ENCODE assay signal across 8 cellular contexts in the genomic region with DNA sequence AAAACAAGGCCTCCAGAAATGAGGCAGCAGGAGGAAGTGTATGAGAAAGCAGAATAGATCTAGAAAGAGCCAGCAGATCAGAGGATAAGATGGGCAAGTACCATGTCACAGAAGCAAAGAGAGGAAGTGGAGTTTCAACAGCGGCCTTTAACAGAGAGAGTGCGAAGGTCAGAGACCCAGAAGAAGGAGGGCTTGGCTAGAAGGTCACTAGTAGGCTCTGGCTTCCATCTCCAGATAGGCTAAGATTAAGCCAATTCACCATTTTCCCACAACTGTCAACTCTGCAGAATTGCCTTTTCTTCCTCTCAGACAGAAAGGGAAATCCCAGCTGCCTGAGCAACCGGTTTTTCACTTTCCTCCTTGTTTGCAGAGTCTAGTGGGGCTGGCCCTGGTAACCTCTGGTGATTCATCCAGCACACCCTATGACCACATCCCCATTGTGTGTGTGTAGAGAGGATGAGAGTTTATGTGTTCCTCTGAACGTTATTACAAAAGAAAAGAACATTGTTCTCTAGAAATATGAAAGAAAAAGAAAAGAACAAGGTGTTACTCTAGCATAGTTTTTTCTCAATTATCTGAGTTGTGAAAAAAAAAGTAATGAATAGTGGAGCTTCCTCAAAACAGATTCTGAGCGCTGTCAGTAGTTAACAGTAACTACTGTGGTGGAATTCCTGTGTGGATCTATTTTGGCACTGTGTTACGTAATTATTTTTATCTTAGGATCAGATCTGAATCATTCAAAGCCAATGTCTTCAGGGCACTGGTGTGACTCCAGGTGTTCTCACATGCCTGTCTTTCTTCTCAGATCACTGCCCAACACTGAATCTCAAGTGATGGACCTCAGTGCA.
DNase-seq lines count a peak whose midpoint lies in the region; ATAC-seq, FAIRE-seq and TF ChIP-seq lines count a peak whose summit lies in the region.

No MANE protein-coding gene starts in this region.

- H3K9me3 ChIP-seq in GM12878 (replicated peaks; ENCODE audit: control insufficient read depth, insufficient read depth, low read length), result no peaks in the 10 kb centered on the region

- peak overlapping the region; percentile 74 for H3K4me2 ChIP-seq in GM12878 (ENCODE audit: control insufficient read depth, insufficient read depth)

- H3K36me3 ChIP-seq in GM12878 (ENCODE audit: control insufficient read depth in 2 of 2, insufficient read depth in 2 of 2, low read length in 1 of 2), result no peaks in the 10 kb centered on the region

- 3% methylated on average over 6 of the region's 6 CpGs for WGBS in GM12878 (ENCODE audit: insufficient coverage, insufficient replicate concordance, low lambda C conversion rate, missing lambda C conversion rate)

- no peak for TF ChIP-seq POLR2A in GM12878 (IDR thresholded peaks at IDR 0.05; ENCODE audit: low read depth, low read length)

- H3K9ac ChIP-seq in GM12878 (ENCODE audit: control insufficient read depth, insufficient read depth, low read length), result peak overlapping the region; percentile 26

- H3K4me3 ChIP-seq in GM12878, result no peak overlapping the region

- peak overlapping the region; percentile 77 for H3K27ac ChIP-seq in GM12878 (ENCODE audit: control insufficient read depth, insufficient read depth)

- ATAC-seq in GM19328 (IDR thresholded peaks at IDR 0.05; ENCODE audit: unreplicated experiment) (peak; percentile 99), HG03439 (IDR thresholded peaks at IDR 0.05; ENCODE audit: unreplicated experiment) (peak; percentile 99), GM12878 (peak; percentile 99), left lobe of liver (peak; percentile 80)

- RAD21 ChIA-PET in GM12878 (lab: Charles Lee; ENCODE audit: unreplicated experiment), result interaction anchor here (0.9 to 1.0 kb wide), 3 partner anchors 19 to 218 kb away, joined by 3 read pairs; no protein-coding TSS in a partner anchor

- CTCF ChIA-PET in GM12878 (lab: Yijun Ruan, JAX), result interaction anchor here (0.8 to 1.6 kb wide), 2 partner anchors 222 to 231 kb away, joined by 4 read pairs; no protein-coding TSS in a partner anchor

- H4K20me1 ChIP-seq in GM12878 (ENCODE audit: control insufficient read depth, insufficient read depth), result no peaks in the 10 kb centered on the region

- in situ Hi-C loops in GM12878 (cut with MboI), result no loop called here

- no TSS peak for BruUV-seq in GM12878 (replicated peaks; lab: Mats Ljungman, UMichigan)

- peak in 1 of 2 experiments; percentile 87; a peak in 3 of 4 replicates for TF ChIP-seq EP300 in GM12878 (IDR thresholded peaks at IDR 0.05; ENCODE audit: borderline replicate concordance in 1 of 2, control insufficient read depth in 1 of 2, low read depth in 2 of 2, low read length in 2 of 2)

- peak overlapping the region; percentile 61 for H2AFZ ChIP-seq in GM12878 (ENCODE audit: control insufficient read depth, low read depth, low read length)

- H3K27me3 ChIP-seq in GM12878 (replicated peaks in 1 of 2; ENCODE audit: control insufficient read depth in 2 of 2, insufficient read depth in 2 of 2, low read length in 1 of 2), result no peaks in the 10 kb centered on the region

- POLR2A ChIA-PET in GM12878 (lab: Charles Lee), result interaction anchor here (1.0 to 1.3 kb wide), 2 partner anchors 103 to 218 kb away, joined by 3 to 13 read pairs; no protein-coding TSS in a partner anchor

- H3K4me1 ChIP-seq in GM12878 (ENCODE audit: control insufficient read depth, insufficient read depth, low read length), result peaks cover 22% of the 10 kb centered on the region

- FAIRE-seq in GM12878 (lab: Jason Lieb, UNC), result peak; percentile 66

- no peaks in the 10 kb centered on the region for H3K79me2 ChIP-seq in GM12878 (ENCODE audit: control insufficient read depth, insufficient read depth, low read length)

- DNase-seq in AG08396 (ENCODE audit: low spot score) (peak; percentile 60), SW480 (ENCODE audit: low spot score) (peak; percentile 80), GM12878 (ENCODE audit: low read depth, low spot score) (peak; percentile 78), left lobe of liver (ENCODE audit: low spot score) (no peak), NCI-H1436 treated with DMSO at 0.1 percent for 48 hours (lab: John Stamatoyannopoulos, UW) (no peak)
- DNase-seq in stimulated activated CD4-positive, alpha-beta T cell treated with anti-CD3 and anti-CD28 coated beads, Interleukin-4, amount 100 ng/mL, for 4 hours, result peak; percentile 36 to 52

- TF ChIP-seq CTCF in GM12878 (IDR thresholded peaks at IDR 0.05 in 2 of 3, conservative IDR thresholded peaks at IDR 0.05 in 1 of 3; ENCODE audit: control insufficient read depth in 2 of 3, extremely low read depth in 1 of 3, insufficient read depth in 1 of 3, low read depth in 3 of 3, low read length in 3 of 3), result no peak

- SMC1A ChIA-PET in GM12878 (lab: Charles Lee; ENCODE audit: uncharacterized antibody, unreplicated experiment), result interaction anchor here (0.8 to 1.7 kb wide), 6 partner anchors 12 to 231 kb away, joined by 3 to 4 read pairs (median 3); no protein-coding TSS in a partner anchor

- intact Hi-C loops in GM12878 (cut with micrococcal nuclease; ENCODE audit: unreplicated experiment), result loop anchor here (2.0 to 5.0 kb wide), 2 partner anchors 100 to 220 kb away; a partner anchor contains a TSS

- no peak for TF ChIP-seq RAD21 in GM12878 (IDR thresholded peaks at IDR 0.05; ENCODE audit: insufficient read depth, low read depth, low read length)

TF ChIP-seq in GM12878, 131 proteins besides CTCF, POLR2A, EP300 and RAD21 (continues in another document):
- TF ChIP-seq ZZZ3 (IDR thresholded peaks at IDR 0.05; ENCODE audit: control insufficient read depth, insufficient read length, low read depth) (no peak), TARDBP (IDR thresholded peaks at IDR 0.05; ENCODE audit: borderline replicate concordance) (no peak), ZBED1 (IDR thresholded peaks at IDR 0.05; ENCODE audit: borderline replicate concordance) (no peak), PML (IDR thresholded peaks at IDR 0.05; ENCODE audit: low read length) (no peak; the same call in 1 of the 2 replicates), SP1 (IDR thresholded peaks at IDR 0.05; ENCODE audit: low read depth, low read length) (peak; percentile 14), GATAD2B (conservative IDR thresholded peaks at IDR 0.05; ENCODE audit: low read depth) (peak; percentile 46; the same call in 1 of the 2 replicates), ZNF274 (IDR thresholded peaks at IDR 0.05; ENCODE audit: insufficient read depth, insufficient read length) (no peak), SPI1 (IDR thresholded peaks at IDR 0.05; ENCODE audit: borderline replicate concordance, insufficient read depth, low read depth, low read length) (peak; percentile 82), CHD4 (IDR thresholded peaks at IDR 0.05) (no peak)
- TF ChIP-seq, protein P1, sequence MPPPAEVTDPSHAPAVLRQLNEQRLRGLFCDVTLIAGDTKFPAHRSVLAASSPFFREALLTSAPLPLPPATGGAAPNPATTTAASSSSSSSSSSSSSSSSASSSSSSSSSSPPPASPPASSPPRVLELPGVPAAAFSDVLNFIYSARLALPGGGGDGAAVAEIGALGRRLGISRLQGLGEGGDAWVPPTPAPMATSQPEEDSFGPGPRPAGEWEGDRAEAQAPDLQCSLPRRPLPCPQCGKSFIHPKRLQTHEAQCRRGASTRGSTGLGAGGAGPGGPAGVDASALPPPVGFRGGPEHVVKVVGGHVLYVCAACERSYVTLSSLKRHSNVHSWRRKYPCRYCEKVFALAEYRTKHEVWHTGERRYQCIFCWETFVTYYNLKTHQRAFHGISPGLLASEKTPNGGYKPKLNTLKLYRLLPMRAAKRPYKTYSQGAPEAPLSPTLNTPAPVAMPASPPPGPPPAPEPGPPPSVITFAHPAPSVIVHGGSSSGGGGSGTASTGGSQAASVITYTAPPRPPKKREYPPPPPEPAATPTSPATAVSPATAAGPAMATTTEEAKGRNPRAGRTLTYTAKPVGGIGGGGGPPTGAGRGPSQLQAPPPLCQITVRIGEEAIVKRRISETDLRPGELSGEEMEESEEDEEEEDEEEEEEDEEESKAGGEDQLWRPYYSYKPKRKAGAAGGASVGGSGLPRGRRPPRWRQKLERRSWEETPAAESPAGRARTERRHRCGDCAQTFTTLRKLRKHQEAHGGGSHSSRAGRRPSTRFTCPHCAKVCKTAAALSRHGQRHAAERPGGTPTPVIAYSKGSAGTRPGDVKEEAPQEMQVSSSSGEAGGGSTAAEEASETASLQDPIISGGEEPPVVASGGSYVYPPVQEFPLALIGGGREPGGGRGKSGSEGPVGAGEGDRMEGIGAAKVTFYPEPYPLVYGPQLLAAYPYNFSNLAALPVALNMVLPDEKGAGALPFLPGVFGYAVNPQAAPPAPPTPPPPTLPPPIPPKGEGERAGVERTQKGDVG (CRISPR knock-in tag; IDR thresholded peaks at IDR 0.05), result no peak
- TF ChIP-seq, protein P2, sequence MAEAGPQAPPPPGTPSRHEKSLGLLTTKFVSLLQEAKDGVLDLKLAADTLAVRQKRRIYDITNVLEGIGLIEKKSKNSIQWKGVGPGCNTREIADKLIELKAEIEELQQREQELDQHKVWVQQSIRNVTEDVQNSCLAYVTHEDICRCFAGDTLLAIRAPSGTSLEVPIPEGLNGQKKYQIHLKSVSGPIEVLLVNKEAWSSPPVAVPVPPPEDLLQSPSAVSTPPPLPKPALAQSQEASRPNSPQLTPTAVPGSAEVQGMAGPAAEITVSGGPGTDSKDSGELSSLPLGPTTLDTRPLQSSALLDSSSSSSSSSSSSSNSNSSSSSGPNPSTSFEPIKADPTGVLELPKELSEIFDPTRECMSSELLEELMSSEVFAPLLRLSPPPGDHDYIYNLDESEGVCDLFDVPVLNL (IDR thresholded peaks at IDR 0.05; ENCODE audit: low read depth, low read length), result no peak
- TF ChIP-seq, protein P3, sequence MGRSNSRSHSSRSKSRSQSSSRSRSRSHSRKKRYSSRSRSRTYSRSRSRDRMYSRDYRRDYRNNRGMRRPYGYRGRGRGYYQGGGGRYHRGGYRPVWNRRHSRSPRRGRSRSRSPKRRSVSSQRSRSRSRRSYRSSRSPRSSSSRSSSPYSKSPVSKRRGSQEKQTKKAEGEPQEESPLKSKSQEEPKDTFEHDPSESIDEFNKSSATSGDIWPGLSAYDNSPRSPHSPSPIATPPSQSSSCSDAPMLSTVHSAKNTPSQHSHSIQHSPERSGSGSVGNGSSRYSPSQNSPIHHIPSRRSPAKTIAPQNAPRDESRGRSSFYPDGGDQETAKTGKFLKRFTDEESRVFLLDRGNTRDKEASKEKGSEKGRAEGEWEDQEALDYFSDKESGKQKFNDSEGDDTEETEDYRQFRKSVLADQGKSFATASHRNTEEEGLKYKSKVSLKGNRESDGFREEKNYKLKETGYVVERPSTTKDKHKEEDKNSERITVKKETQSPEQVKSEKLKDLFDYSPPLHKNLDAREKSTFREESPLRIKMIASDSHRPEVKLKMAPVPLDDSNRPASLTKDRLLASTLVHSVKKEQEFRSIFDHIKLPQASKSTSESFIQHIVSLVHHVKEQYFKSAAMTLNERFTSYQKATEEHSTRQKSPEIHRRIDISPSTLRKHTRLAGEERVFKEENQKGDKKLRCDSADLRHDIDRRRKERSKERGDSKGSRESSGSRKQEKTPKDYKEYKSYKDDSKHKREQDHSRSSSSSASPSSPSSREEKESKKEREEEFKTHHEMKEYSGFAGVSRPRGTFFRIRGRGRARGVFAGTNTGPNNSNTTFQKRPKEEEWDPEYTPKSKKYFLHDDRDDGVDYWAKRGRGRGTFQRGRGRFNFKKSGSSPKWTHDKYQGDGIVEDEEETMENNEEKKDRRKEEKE (IDR thresholded peaks at IDR 0.05), result no peak

Comparison
In these comparisons a context has a peak if more than half of its experiments do, and no peak if none do; other contexts are left out.
1. DNase-seq: peak in AG08396 (single experiment), SW480 (single experiment), GM12878 (single experiment) and stimulated activated CD4-positive, alpha-beta T cell treated with anti-CD3 and anti-CD28 coated beads, Interleukin-4, amount 100 ng/mL, for 4 hours (2 of 2); none in left lobe of liver (single experiment) and NCI-H1436 treated with DMSO at 0.1 percent for 48 hours (single experiment).
2. Peak in every context shown above with its lines, with median percentiles within 50 percentile points of each other: ATAC-seq.